Comparison of ENCODE assay signal across 8 cellular contexts in the genomic region with DNA sequence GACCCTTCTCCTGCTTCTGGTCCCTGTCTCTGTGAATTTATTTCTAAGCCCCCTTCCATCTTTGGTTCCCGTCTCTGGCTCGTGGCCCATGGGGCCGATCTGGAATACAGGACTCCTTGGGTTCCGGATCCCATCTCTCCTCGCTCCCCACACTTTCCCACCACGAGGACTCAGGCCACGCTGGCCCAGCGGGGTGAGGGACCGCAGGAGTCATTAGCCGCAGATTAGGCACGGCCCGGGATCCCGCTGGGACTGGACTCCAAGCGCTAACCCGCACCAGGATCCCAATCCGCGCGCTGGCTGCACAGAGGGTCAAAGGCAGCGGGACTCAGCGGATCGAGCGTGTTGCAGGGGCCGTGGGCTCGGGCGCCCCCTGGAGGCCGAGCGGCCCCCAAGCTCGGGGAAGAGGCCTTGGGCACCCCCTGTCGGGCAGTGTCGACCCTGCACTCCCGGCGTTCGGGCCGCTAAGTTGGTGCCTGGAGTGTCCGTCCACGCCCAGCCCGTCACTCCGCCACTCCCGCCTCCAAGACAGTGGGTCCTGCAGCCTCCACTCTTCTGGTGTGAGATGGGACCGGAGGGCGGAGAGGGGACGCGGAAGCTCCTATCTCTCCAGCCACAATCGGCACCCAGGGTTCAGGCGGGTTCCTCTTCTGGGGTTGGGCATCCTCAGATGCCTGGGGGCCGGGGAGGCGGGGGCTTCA. TPM values are rescaled to one million over a fixed set of nuclear protein-coding genes. Genes with fewer than 3 reads are reported as not detected.
DNase-seq lines count a peak whose midpoint lies in the region; TF ChIP-seq lines count a peak whose summit lies in the region.

No MANE protein-coding gene starts in this region.

- H3K9me3 ChIP-seq in MM.1S (replicated peaks; ENCODE audit: insufficient read depth, low read length) (no peaks in the 10 kb centered on the region), parathyroid adenoma (ENCODE audit: control insufficient read depth, low read length) (no peaks in the 10 kb centered on the region), tibial artery (no peaks in the 10 kb centered on the region)

- H3K9ac ChIP-seq in MM.1S (ENCODE audit: low read length): peak overlapping the region; percentile 62; the same call in 1 of the 2 replicates
- H3K9ac ChIP-seq in parathyroid adenoma: no peak overlapping the region

- H3K4me3 ChIP-seq in MM.1S (ENCODE audit: low read length) (peak overlapping the region; percentile 70), parathyroid adenoma (ENCODE audit: low read depth, low read length) (no peak overlapping the region), tibial artery (peak overlapping the region; percentile 47 to 60)

- H3K4me2 ChIP-seq in MM.1S (ENCODE audit: low read depth, low read length) (peak overlapping the region; percentile 98), parathyroid adenoma (ENCODE audit: low read length) (peak overlapping the region; percentile 57)

- H3K4me1 ChIP-seq in MM.1S (ENCODE audit: low read length) (peaks cover 28% of the 10 kb centered on the region), parathyroid adenoma (peaks cover 18% of the 10 kb centered on the region), tibial artery (peaks cover 11 to 94% (median 86%) of the 10 kb centered on the region in 4 donors)

- H3K79me2 ChIP-seq in MM.1S (ENCODE audit: low read length) (no peaks in the 10 kb centered on the region), parathyroid adenoma (no peaks in the 10 kb centered on the region)

- no peak overlapping the region for H3K27ac ChIP-seq in MM.1S (ENCODE audit: low read length)
- no peak overlapping the region for H3K27ac ChIP-seq in parathyroid adenoma
- H3K27ac ChIP-seq in tibial artery: peak overlapping the region in 1 of 2 donors; percentile 95

- intact Hi-C loops in head of caudate nucleus (cut with DNase I): no loop called here
- intact Hi-C loops in tibial artery (cut with DNase I; ENCODE audit: low total_unique reads): loop anchor here (1.0 kb wide), 1 partner anchor 26 kb away; no protein-coding TSS in a partner anchor

- peak; percentile 36 for DNase-seq in GF-D8 (lab: John Stamatoyannopoulos, UW)
- peak; percentile 100 for DNase-seq in GOT3 (lab: John Stamatoyannopoulos, UW)
- peak; percentile 85 for DNase-seq in MM.1S
- DNase-seq in SK-N-DZ (ENCODE audit: low spot score): peak; percentile 93
- DNase-seq in activated naive CD4-positive, alpha-beta T cell treated with anti-CD3 and anti-CD28 coated beads, Interleukin-2, amount 50 U/mL, for 16 hours: peak; percentile 87
- DNase-seq in head of caudate nucleus: peak; percentile 61 to 94 (median 88)
- DNase-seq in tibial artery: peak; percentile 86 to 93

- H3K9me2 ChIP-seq in MM.1S (replicated peaks; ENCODE audit: insufficient read depth, low read length): no peaks in the 10 kb centered on the region

- H2AFZ ChIP-seq in MM.1S (ENCODE audit: low read length) (peak overlapping the region; percentile 92), parathyroid adenoma (peak overlapping the region; percentile 35)

- peaks cover 39% of the 10 kb centered on the region; the same call in 1 of the 2 replicates for H3F3A ChIP-seq in MM.1S (ENCODE audit: insufficient read depth, low read length)

- H3K36me3 ChIP-seq in MM.1S (replicated peaks; ENCODE audit: insufficient read depth, low read length) (no peaks in the 10 kb centered on the region), parathyroid adenoma (ENCODE audit: control insufficient read depth, insufficient read depth, low read length) (no peaks in the 10 kb centered on the region), tibial artery (peaks cover 0 to 10% (median 5%) of the 10 kb centered on the region in 3 donors)

- TF ChIP-seq CTCF in MM.1S (IDR thresholded peaks at IDR 0.05; ENCODE audit: low read length) (peak; percentile 100), parathyroid adenoma (IDR thresholded peaks at IDR 0.05) (peak; percentile 100), tibial artery (IDR thresholded peaks at IDR 0.05) (peak; percentile 100)

- peaks cover 38% of the 10 kb centered on the region for H3K27me3 ChIP-seq in MM.1S (replicated peaks; ENCODE audit: insufficient read depth, low read length)
- peaks cover 6% of the 10 kb centered on the region for H3K27me3 ChIP-seq in parathyroid adenoma (ENCODE audit: control insufficient read depth, insufficient read depth, low read length)
- peaks cover 7 to 51% of the 10 kb centered on the region in 2 donors for H3K27me3 ChIP-seq in tibial artery

- H4K20me1 ChIP-seq in MM.1S (ENCODE audit: insufficient read depth, low read length): peaks cover 3% of the 10 kb centered on the region; the same call in 1 of the 2 replicates

RNA-seq across cellular contexts. Expression of a gene that starts 9.5 kb away (rescaled TPM):
- polyA plus RNA-seq in SK-N-DZ (2014; cell fraction: cytosol; rRNA removed): 426 and 435 TPM in 2 replicates
- 221 and 320 TPM in 2 replicates for polyA plus RNA-seq in SK-N-DZ (2014; cell fraction: nucleus; rRNA removed)

RNA-seq across cellular contexts. Expression of a gene that starts 12.0 kb away (rescaled TPM):
- 0.37 and 1.2 TPM in 2 replicates for polyA plus RNA-seq in SK-N-DZ (2014; cell fraction: cytosol; rRNA removed)
- 8.8 and 10.9 TPM in 2 replicates for polyA plus RNA-seq in SK-N-DZ (2014; cell fraction: nucleus; rRNA removed)

RNA-seq across cellular contexts. Expression of a gene that starts 22.4 kb away (rescaled TPM):
- 2.2 and 2.4 TPM in 2 replicates for polyA plus RNA-seq in SK-N-DZ (2014; cell fraction: cytosol; rRNA removed)
- polyA plus RNA-seq in SK-N-DZ (2014; cell fraction: nucleus; rRNA removed): 0.12 and 2.3 TPM in 2 replicates

Comparison
In these comparisons a context has a peak if more than half of its experiments do, and no peak if none do; other contexts are left out.
1. DNase-seq: peak in every context shown above with its lines; median percentile 100 in GOT3; 93 in SK-N-DZ; 90 in tibial artery; 88 in head of caudate nucleus; 87 in activated naive CD4-positive, alpha-beta T cell treated with anti-CD3 and anti-CD28 coated beads, Interleukin-2, amount 50 U/mL, for 16 hours; 85 in MM.1S; 36 in GF-D8.